Comparison of ENCODE assay signal across 19 cellular contexts in genomic region chr21:39518845-39519205, GRCh38.
DNase-seq lines count a peak whose midpoint lies in the region; ATAC-seq, FAIRE-seq and TF ChIP-seq lines count a peak whose summit lies in the region.
"Had no signal": no experiment of that assay in that cellular context is flagged by ENCODE, and none has a peak within 500 bp of the region (broad histone marks: within the 10 kb centered on the region; RNA-seq: fewer than 3 reads in every experiment).

No MANE protein-coding gene starts in this region.

- no peaks in the 10 kb centered on the region for H3K27me3 Mint-ChIP-seq in neural progenitor cell (ENCODE audit: insufficient read depth, low read depth)
- H3K27me3 Mint-ChIP-seq: CD4-positive, CD25-positive, alpha-beta regulatory T cell; type B pancreatic cell had no signal

- no peaks in the 10 kb centered on the region for H3F3A ChIP-seq in neural progenitor cell (ENCODE audit: low read depth)

- no peaks in the 10 kb centered on the region for H3K79me2 ChIP-seq in neural progenitor cell (ENCODE audit: low read depth)

- no peak overlapping the region for H2AFZ ChIP-seq in neural progenitor cell (replicated peaks)

- no peaks in the 10 kb centered on the region for H3K9me3 Mint-ChIP-seq in neural progenitor cell
- H3K9me3 Mint-ChIP-seq: activated CD4-positive, alpha-beta memory T cell treated with anti-CD3 and anti-CD28 coated beads, Interleukin-2, amount 10 ng/mL, durations not matched to agents 7 days and 5 days; CD4-positive, CD25-positive, alpha-beta regulatory T cell; stimulated activated memory B cell treated with anti-CD40 and anti-IgM and Interleukin-4, amounts not matched to agents 10 μg/mL and 1 μg/mL and 100 μg/mL, for 72 hours; type B pancreatic cell had no signal

- H3K4me1 Mint-ChIP-seq in neural progenitor cell, result peaks cover 9% of the 10 kb centered on the region
- H3K4me1 Mint-ChIP-seq: activated CD4-positive, alpha-beta memory T cell treated with anti-CD3 and anti-CD28 coated beads, Interleukin-2, amount 10 ng/mL, durations not matched to agents 7 days and 5 days; stimulated activated memory B cell treated with anti-CD40 and anti-IgM and Interleukin-4, amounts not matched to agents 10 μg/mL and 1 μg/mL and 100 μg/mL, for 72 hours had no signal

- no peak overlapping the region for H3K4me2 ChIP-seq in neural progenitor cell

- no peaks in the 10 kb centered on the region for H3K9me3 ChIP-seq in neural progenitor cell (ENCODE audit: low read depth)
- H3K9me3 ChIP-seq: adrenal gland, left ventricle myocardium inferior, MG63, Peyer's patch had no signal

- no peaks in the 10 kb centered on the region for H3K27me3 ChIP-seq in neural progenitor cell
- H3K27me3 ChIP-seq: adrenal gland, brain microvascular endothelial cell, Peyer's patch had no signal

- ATAC-seq in GM21390 (IDR thresholded peaks at IDR 0.05; ENCODE audit: unreplicated experiment) (no peak), HG02759 (IDR thresholded peaks at IDR 0.05; ENCODE audit: unreplicated experiment) (no peak)

- H3K9ac ChIP-seq in neural progenitor cell, result no peak overlapping the region

- no peak overlapping the region for H3K27ac Mint-ChIP-seq in neural progenitor cell
- H3K27ac Mint-ChIP-seq: activated CD4-positive, alpha-beta memory T cell treated with anti-CD3 and anti-CD28 coated beads, Interleukin-2, amount 10 ng/mL, durations not matched to agents 7 days and 5 days; CD4-positive, CD25-positive, alpha-beta regulatory T cell; progenitor cell of endocrine pancreas; stimulated activated memory B cell treated with anti-CD40 and anti-IgM and Interleukin-4, amounts not matched to agents 10 μg/mL and 1 μg/mL and 100 μg/mL, for 72 hours had no signal

- peak; percentile 45 for FAIRE-seq in islet of Langerhans (lab: Jason Lieb, UNC)

- TF ChIP-seq CTCF in neural progenitor cell (IDR thresholded peaks at IDR 0.05), result no peak

- no peak overlapping the region for H3K27ac ChIP-seq in neural progenitor cell
- H3K27ac ChIP-seq: adrenal gland, brain microvascular endothelial cell, left ventricle myocardium inferior, Peyer's patch had no signal

- peak; percentile 20 for DNase-seq in NCI-H345 (lab: John Stamatoyannopoulos, UW)
- DNase-seq in NCI-H345 treated with DMSO at 0.1 percent for 48 hours (lab: John Stamatoyannopoulos, UW; ENCODE audit: unreplicated experiment), result no peak
- peak; percentile 24 for DNase-seq in astrocyte of the hippocampus (ENCODE audit: low read depth, low spot score)
- DNase-seq in neural progenitor cell (ENCODE audit: low spot score), result no peak
- no peak for DNase-seq in retina
- DNase-seq: GF-D8, left ventricle myocardium inferior had no signal

- no peaks in the 10 kb centered on the region for H3K36me3 Mint-ChIP-seq in neural progenitor cell
- H3K36me3 Mint-ChIP-seq: CD4-positive, CD25-positive, alpha-beta regulatory T cell; stimulated activated memory B cell treated with anti-CD40 and anti-IgM and Interleukin-4, amounts not matched to agents 10 μg/mL and 1 μg/mL and 100 μg/mL, for 72 hours; type B pancreatic cell had no signal

- no peak overlapping the region for H3K4me3 Mint-ChIP-seq in neural progenitor cell
- H3K4me3 Mint-ChIP-seq: activated CD4-positive, alpha-beta memory T cell treated with anti-CD3 and anti-CD28 coated beads, Interleukin-2, amount 10 ng/mL, durations not matched to agents 7 days and 5 days; CD4-positive, CD25-positive, alpha-beta regulatory T cell; stimulated activated memory B cell treated with anti-CD40 and anti-IgM and Interleukin-4, amounts not matched to agents 10 μg/mL and 1 μg/mL and 100 μg/mL, for 72 hours; type B pancreatic cell had no signal

- H3K4me3 ChIP-seq in neural progenitor cell, result no peak overlapping the region
- H3K4me3 ChIP-seq: adrenal gland, left ventricle myocardium inferior, MG63, Peyer's patch had no signal

- no peaks in the 10 kb centered on the region for H3K36me3 ChIP-seq in neural progenitor cell
- H3K36me3 ChIP-seq: adrenal gland, brain microvascular endothelial cell, MG63, Peyer's patch had no signal

- no peaks in the 10 kb centered on the region for H4K20me1 ChIP-seq in neural progenitor cell (ENCODE audit: low read depth)

- H3K4me1 ChIP-seq in neural progenitor cell, result no peaks in the 10 kb centered on the region

Comparison
In these comparisons a context has a peak if more than half of its experiments do, and no peak if none do; other contexts are left out.
1. DNase-seq: peak in NCI-H345 (single experiment) and astrocyte of the hippocampus (single experiment); none in NCI-H345 treated with DMSO at 0.1 percent for 48 hours (single experiment), neural progenitor cell (single experiment) and retina (single experiment).